28 cellular contexts compared by ENCODE assay signal in genomic region chr6:67064323-67064722, GRCh38.
"Had no signal": no experiment of that assay in that cellular context is flagged by ENCODE, and none has a peak within 500 bp of the region (broad histone marks: within the 10 kb centered on the region; RNA-seq: fewer than 3 reads in every experiment).

No MANE protein-coding gene starts in this region.

- H2AFZ ChIP-seq: PC-9 had no signal

- H3K9ac ChIP-seq: KMS-11, SK-N-SH had no signal

- H3K36me3 ChIP-seq: SJSA1 had no signal

- H3K4me1 ChIP-seq: SJSA1 had no signal

- H3K9me3 ChIP-seq: SJSA1 had no signal

- H3K27ac ChIP-seq: KMS-11, PC-9, RWPE1, SJSA1 had no signal

- H3K27me3 ChIP-seq: SJSA1 had no signal

- H3K9me2 ChIP-seq: SK-N-SH had no signal

- H3K4me2 ChIP-seq: KMS-11, PC-9, SK-N-SH had no signal

- ATAC-seq: Panc1, Right ventricle myocardium inferior, T-cell had no signal

- H3K4me3 ChIP-seq: PC-9, SJSA1 had no signal

- DNase-seq: Kasumi-1; KBM-7; MM.1S; MV-4-11; NCI-H1092; NCI-H1417 treated with DMSO at 0.1 percent for 48 hours; NCI-H1436 treated with DMSO at 0.1 percent for 48 hours; NCI-H1694 treated with DMSO at 0.1 percent for 48 hours; NCI-H187 treated with DMSO at 0.1 percent for 48 hours; NCI-H2029; NCI-H2081; NCI-H2171 treated with DMSO at 0.1 percent for 48 hours; NCI-H2227 treated with DMSO at 0.1 percent for 48 hours; NCI-H345; NCI-H446; NCI-H524 treated with DMSO at 0.1 percent for 48 hours; NCI-H526 treated with DMSO at 0.1 percent for 48 hours; NCI-H774; NK-92 treated with Interleukin-12 subunit alpha and Interleukin-12 subunit beta, amount 100 ng/mL, for 24 hours; PC-9; SHP77; SK-N-SH; T-cell had no signal
